ENCODE assay signal across 8 cellular contexts in the genomic region with DNA sequence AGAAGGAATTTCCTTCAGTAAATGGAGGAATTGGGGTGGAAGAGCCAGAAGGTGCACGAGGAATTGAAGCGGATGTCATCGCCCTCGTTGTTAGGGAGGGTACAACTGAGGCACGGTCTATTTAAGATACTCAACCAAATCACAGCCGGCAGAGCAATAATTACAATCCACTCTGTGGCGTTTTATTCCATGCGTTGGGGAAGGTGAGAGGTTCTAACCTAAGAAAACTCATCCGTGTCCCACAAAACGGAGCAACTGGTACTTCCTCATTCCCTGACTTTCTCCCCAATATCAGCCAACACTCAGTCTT. TPM values are rescaled to one million over a fixed set of nuclear protein-coding genes. Genes with fewer than 3 reads are reported as not detected.
A peak's percentile ranks its signal among the peaks of the same experiment; 100 is the strongest.
DNase-seq lines count a peak whose midpoint lies in the region; ATAC-seq and TF ChIP-seq lines count a peak whose summit lies in the region.

No MANE protein-coding gene starts in this region.

- no peaks in the 10 kb centered on the region for H3F3A ChIP-seq in Loucy (ENCODE audit: low read depth)

- H3K4me2 ChIP-seq in Loucy (ENCODE audit: low read depth, low read length, poor library complexity, severe bottlenecking), result peak overlapping the region; percentile 56

- H2AFZ ChIP-seq in Loucy (ENCODE audit: low read length), result peak overlapping the region; percentile 97

- H3K36me3 ChIP-seq in BE2C, result no peaks in the 10 kb centered on the region
- no peaks in the 10 kb centered on the region for H3K36me3 ChIP-seq in Loucy (ENCODE audit: insufficient read depth, low read length)

- TF ChIP-seq CTCF in BE2C (IDR thresholded peaks at IDR 0.05; ENCODE audit: low read depth, low read length) (no peak), Loucy (conservative IDR thresholded peaks at IDR 0.05; ENCODE audit: low read length) (0 out of 2 replicates have a peak, but pooled peaks have one; percentile 12), nephron (IDR thresholded peaks at IDR 0.05; ENCODE audit: unreplicated experiment in 3 of 3) (peak in 1 of 3 experiments; percentile 4)

- peak overlapping the region; percentile 79 for H3K4me3 Mint-ChIP-seq in dendritic cell treated with granulocyte-macrophage colony-stimulating factor and Interleukin-4, amounts not matched to agents 40 ng/mL and 50 ng/mL, for 4 days
- H3K4me3 Mint-ChIP-seq in nephron, result peak overlapping the region; percentile 80 to 84 (median 82)

- DNase-seq in BE2C (no peak), NCI-H524 treated with DMSO at 0.1 percent for 48 hours (lab: John Stamatoyannopoulos, UW) (no peak), NOMO-1 (lab: John Stamatoyannopoulos, UW; ENCODE audit: unreplicated experiment in 2 of 2) (no peak), COR-L47 (lab: John Stamatoyannopoulos, UW) (no peak)

- ATAC-seq in GM21390 (IDR thresholded peaks at IDR 0.05; ENCODE audit: unreplicated experiment), result no peak

- no peaks in the 10 kb centered on the region for H3K9me3 Mint-ChIP-seq in dendritic cell treated with granulocyte-macrophage colony-stimulating factor and Interleukin-4, amounts not matched to agents 40 ng/mL and 50 ng/mL, for 4 days
- peaks cover 11% of the 10 kb centered on the region for H3K9me3 Mint-ChIP-seq in nephron

- H3K4me1 ChIP-seq in BE2C (no peaks in the 10 kb centered on the region), Loucy (ENCODE audit: insufficient read depth, low read length, poor library complexity, severe bottlenecking) (peaks cover 33% of the 10 kb centered on the region)

- H3K9ac ChIP-seq in Loucy (ENCODE audit: low read depth, low read length, poor library complexity, severe bottlenecking), result peak overlapping the region; percentile 56

- H3K36me3 Mint-ChIP-seq in dendritic cell treated with granulocyte-macrophage colony-stimulating factor and Interleukin-4, amounts not matched to agents 40 ng/mL and 50 ng/mL, for 4 days (ENCODE audit: low read depth), result peaks cover 28% of the 10 kb centered on the region
- peaks cover 9% of the 10 kb centered on the region for H3K36me3 Mint-ChIP-seq in nephron (ENCODE audit: low read depth)

- H3K27me3 ChIP-seq in BE2C (peaks cover 35% of the 10 kb centered on the region), Loucy (ENCODE audit: insufficient read depth, low read length, poor library complexity, severe bottlenecking) (no peaks in the 10 kb centered on the region)

- peaks cover 24% of the 10 kb centered on the region for H3K27me3 Mint-ChIP-seq in dendritic cell treated with granulocyte-macrophage colony-stimulating factor and Interleukin-4, amounts not matched to agents 40 ng/mL and 50 ng/mL, for 4 days
- H3K27me3 Mint-ChIP-seq in nephron (ENCODE audit: low read depth), result peaks cover 9% of the 10 kb centered on the region

- intact Hi-C loops in dendritic cell treated with granulocyte-macrophage colony-stimulating factor and Interleukin-4, amounts not matched to agents 40 ng/mL and 50 ng/mL, for 4 days (cut with micrococcal nuclease), result loop anchor here (1.0 to 10.0 kb wide), 4 partner anchors 111 to 312 kb away; a partner anchor contains a TSS

- peaks cover 30% of the 10 kb centered on the region for H4K20me1 ChIP-seq in Loucy (ENCODE audit: insufficient read depth, low read length, poor library complexity, severe bottlenecking)

- H3K4me3 ChIP-seq in BE2C (ENCODE audit: low read depth, low read length) (peak overlapping the region; percentile 63), Loucy (ENCODE audit: low read length, poor library complexity, severe bottlenecking) (peak overlapping the region; percentile 78)

- H3K79me2 ChIP-seq in Loucy (ENCODE audit: insufficient read depth, low read length), result peaks cover 31% of the 10 kb centered on the region

- no peaks in the 10 kb centered on the region for H3K9me2 ChIP-seq in Loucy (replicated peaks; ENCODE audit: low read depth, low read length)

- H3K9me3 ChIP-seq in BE2C (no peaks in the 10 kb centered on the region), Loucy (ENCODE audit: insufficient read depth, low read depth, low read length) (no peaks in the 10 kb centered on the region)

- peaks cover 31% of the 10 kb centered on the region for H3K4me1 Mint-ChIP-seq in dendritic cell treated with granulocyte-macrophage colony-stimulating factor and Interleukin-4, amounts not matched to agents 40 ng/mL and 50 ng/mL, for 4 days (ENCODE audit: low read depth)
- H3K4me1 Mint-ChIP-seq in nephron, result peaks cover 32% of the 10 kb centered on the region

- peak overlapping the region; percentile 86 for H3K27ac Mint-ChIP-seq in dendritic cell treated with granulocyte-macrophage colony-stimulating factor and Interleukin-4, amounts not matched to agents 40 ng/mL and 50 ng/mL, for 4 days
- peak overlapping the region; percentile 67 to 86 (median 76) for H3K27ac Mint-ChIP-seq in nephron

RNA-seq across cellular contexts. Expression of a gene that starts 0.8 kb away (rescaled TPM):
- 18.2 TPM for polyA plus RNA-seq in BE2C (2012; ENCODE audit: insufficient read depth, insufficient read length, low read depth)

RNA-seq across cellular contexts. Expression of a gene that starts 16.9 kb away (rescaled TPM):
- polyA plus RNA-seq in BE2C (2012; ENCODE audit: insufficient read depth, insufficient read length, low read depth), result not detected
